Comparison of ENCODE assay signal across 1 cellular context in the genomic region with DNA sequence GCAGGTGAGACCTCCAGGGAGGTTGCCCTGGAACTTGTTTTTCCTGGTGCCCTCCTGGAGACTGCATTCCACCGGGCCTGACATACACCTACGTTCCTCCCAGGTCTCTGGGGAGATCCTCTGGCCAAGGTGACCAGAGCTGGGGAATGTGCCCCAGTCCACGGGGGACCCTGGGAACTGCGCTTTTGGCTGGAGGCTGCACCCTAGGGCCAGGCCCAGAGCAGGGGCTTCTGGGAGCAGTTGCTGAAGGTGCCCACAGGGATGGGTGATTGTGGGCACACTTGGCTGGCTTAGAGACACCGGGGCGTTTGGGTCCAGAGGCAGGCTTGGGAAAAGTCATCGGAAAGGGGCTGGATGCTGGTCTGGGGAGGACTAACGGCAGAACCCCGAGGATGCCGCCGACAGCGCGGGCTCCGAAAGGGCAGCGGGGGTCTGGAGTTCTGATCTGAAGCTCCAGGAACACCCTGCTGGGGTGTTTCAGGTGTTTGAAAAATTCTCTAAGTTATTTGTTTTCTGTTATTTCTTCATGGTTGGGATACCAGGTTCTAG.
TF ChIP-seq lines count a peak whose summit lies in the region.

No MANE protein-coding gene starts in this region.

TF ChIP-seq in SK-N-SH treated with all-trans-retinoic acid at 6 μM for 48 hours, 23 proteins besides CTCF, POLR2A, EP300 and RAD21 (continued from another document):
- TF ChIP-seq CSRNP3 (CRISPR knock-in tag; IDR thresholded peaks at IDR 0.05), result no peak
- TF ChIP-seq ZC3H10 (CRISPR knock-in tag; IDR thresholded peaks at IDR 0.05), result no peak
